9 cellular contexts compared by ENCODE assay signal in genomic region chr16:66523861-66524354, GRCh38. TPM values are rescaled to one million over a fixed set of nuclear protein-coding genes. Genes with fewer than 3 reads are reported as not detected.
DNase-seq lines count a peak whose midpoint lies in the region; TF ChIP-seq lines count a peak whose summit lies in the region.
"Had no signal": no experiment of that assay in that cellular context is flagged by ENCODE, and none has a peak within 500 bp of the region (broad histone marks: within the 10 kb centered on the region; RNA-seq: fewer than 3 reads in every experiment).

No MANE protein-coding gene starts in this region.

- POLR2A ChIA-PET in A673 (lab: Charles Lee; ENCODE audit: low non-redundant PET), result no interaction called here

- H3K36me3 ChIP-seq in duodenal mucosa (ENCODE audit: control insufficient read depth in 1 of 2, insufficient read depth in 2 of 2, low read length in 2 of 2), result peaks cover 15 to 21% of the 10 kb centered on the region in 2 donors
- peaks cover 8 to 11% of the 10 kb centered on the region in 2 donors for H3K36me3 ChIP-seq in thyroid gland
- H3K36me3 ChIP-seq in A673 (ENCODE audit: insufficient read depth, low read length, poor library complexity, severe bottlenecking), result no peaks in the 10 kb centered on the region

- no peaks in the 10 kb centered on the region for H3K9me3 ChIP-seq in duodenal mucosa (ENCODE audit: control insufficient read depth in 1 of 2, low read length in 2 of 2)
- H3K9me3 ChIP-seq in thyroid gland, result no peaks in the 10 kb centered on the region
- no peaks in the 10 kb centered on the region for H3K9me3 ChIP-seq in A673 (ENCODE audit: low read depth, low read length, poor library complexity, severe bottlenecking)

- H3K9ac ChIP-seq in duodenal mucosa (ENCODE audit: low read depth in 1 of 2, low read length in 2 of 2), result peak overlapping the region in 1 of 2 donors; percentile 5

- CTCF ChIA-PET in A673 (lab: Charles Lee), result no interaction called here

- intact Hi-C loops in thyroid gland (cut with DNase I) (no loop called here), A673 (cut with micrococcal nuclease; ENCODE audit: unreplicated experiment) (no loop called here)

- TF ChIP-seq CTCF in GM20000 (IDR thresholded peaks at IDR 0.05; ENCODE audit: extremely low read depth, missing control alignments) (no peak), NB4 (IDR thresholded peaks at IDR 0.05; ENCODE audit: low read depth, low read length) (no peak), thyroid gland (IDR thresholded peaks at IDR 0.05) (no peak), A673 (conservative IDR thresholded peaks at IDR 0.05; ENCODE audit: low read depth, low read length) (no peak)

- no TSS peak for BruUV-seq in A673 (replicated peaks; lab: Mats Ljungman, UMichigan)

- no peak overlapping the region for H3K4me3 ChIP-seq in NB4 (ENCODE audit: low read depth, low read length)
- H3K4me3 ChIP-seq in duodenal mucosa (ENCODE audit: low read depth in 1 of 2, low read length in 2 of 2), result no peak overlapping the region
- no peak overlapping the region for H3K4me3 ChIP-seq in thyroid gland (replicated peaks in 1 of 3)
- H3K4me3 ChIP-seq in A673 (ENCODE audit: low read depth, low read length, poor library complexity, severe bottlenecking), result no peak overlapping the region
- H3K4me3 ChIP-seq: lung had no signal

- WGBS in thyroid gland, 2 donors, result 55 to 59% methylated on average over 9 of the region's 9 CpGs

- TF ChIP-seq POLR2A in NB4 (IDR thresholded peaks at IDR 0.05; ENCODE audit: extremely low read depth, insufficient read length) (no peak), thyroid gland (IDR thresholded peaks at IDR 0.05) (no peak)

- H3K4me1 ChIP-seq in duodenal mucosa (ENCODE audit: control insufficient read depth in 1 of 2, insufficient read depth in 2 of 2, low read length in 2 of 2) (peaks cover 52 to 56% of the 10 kb centered on the region in 2 donors), thyroid gland (peaks cover 51 to 74% of the 10 kb centered on the region in 2 donors), A673 (ENCODE audit: insufficient read depth, low read length, poor library complexity, severe bottlenecking) (no peaks in the 10 kb centered on the region)

- H3K27ac ChIP-seq in duodenal mucosa (ENCODE audit: low read depth, low read length) (peak overlapping the region; percentile 59), thyroid gland (peak overlapping the region; percentile 71 to 96 (median 82)), A673 (ENCODE audit: low read depth, low read length, poor library complexity, severe bottlenecking) (no peak overlapping the region)

- DNase-seq in AML-193 (lab: John Stamatoyannopoulos, UW), result peak; percentile 86 to 90
- peak; percentile 47 for DNase-seq in GM20000 (ENCODE audit: low spot score)
- peak; percentile 89 for DNase-seq in NB4 (ENCODE audit: low read depth)
- peak; percentile 85 to 88 for DNase-seq in thyroid gland
- no peak for DNase-seq in hippocampal formation (lab: John Stamatoyannopoulos, UW)
- no peak for DNase-seq in NCI-H526 treated with DMSO at 0.1 percent for 48 hours (lab: John Stamatoyannopoulos, UW)
- no peak for DNase-seq in A673 (ENCODE audit: low spot score)

- H3K27me3 ChIP-seq in duodenal mucosa (ENCODE audit: control insufficient read depth in 1 of 2, insufficient read depth in 2 of 2, low read length in 2 of 2) (no peaks in the 10 kb centered on the region), thyroid gland (no peaks in the 10 kb centered on the region), A673 (replicated peaks; ENCODE audit: insufficient read depth, low read depth, low read length, poor library complexity) (no peaks in the 10 kb centered on the region)

RNA-seq across cellular contexts. Expression of gene TK2, which starts 26.0 kb away (rescaled TPM):
- total RNA-seq in thyroid gland (10 to 100 TPM; 31.6 to 55.5 (median 46.6) TPM), A673 (2021) (8.2 and 9.5 TPM in 2 replicates)

RNA-seq across cellular contexts. Expression of gene CKLF, which starts 28.5 kb away (rescaled TPM):
- 10 to 100 TPM; 22.1 to 79.4 (median 49.9) TPM for total RNA-seq in thyroid gland
- 47.9 and 49.8 TPM in 2 replicates for total RNA-seq in A673 (2021)

RNA-seq across cellular contexts. Expression of gene CMTM1, which starts 42.3 kb away (rescaled TPM):
- 1 to 10 TPM in 1 of 4 donors, not detected in 3; 3.8 TPM for total RNA-seq in thyroid gland
- total RNA-seq in A673 (2021), result 5.5 and 7.1 TPM in 2 replicates

RNA-seq across cellular contexts. Expression of gene CMTM2, which starts 55.4 kb away (rescaled TPM):
- total RNA-seq in thyroid gland (1 to 10 TPM in 1 of 4 donors, under 1 TPM in 1, not detected in 2; 0.67 to 1.1 TPM), A673 (2021) (not detected in 2 replicates)

Comparison
In these comparisons a context has a peak if more than half of its experiments do, and no peak if none do; other contexts are left out.
1. DNase-seq: peak in AML-193 (2 of 2), GM20000 (single experiment), NB4 (single experiment) and thyroid gland (2 of 2); none in hippocampal formation (0 of 2), NCI-H526 treated with DMSO at 0.1 percent for 48 hours (single experiment) and A673 (single experiment).